ENCODE assay signal across 2 cellular contexts in genomic region chr5:141095263-141095641, GRCh38.
TF ChIP-seq lines count a peak whose summit lies in the region.

No MANE protein-coding gene starts in this region.

TF ChIP-seq in SK-N-SH, 30 proteins besides CTCF, POLR2A, EP300 and RAD21 (continued from another document):
- TF ChIP-seq TCF12 (IDR thresholded peaks at IDR 0.05) (no peak), GATA2 (CRISPR knock-in tag; IDR thresholded peaks at IDR 0.05) (no peak)

TF ChIP-seq in SK-N-SH treated with all-trans-retinoic acid at 6 μM for 48 hours, 23 proteins besides CTCF, POLR2A, EP300 and RAD21 (continued from another document):
- no peak for TF ChIP-seq CREB5 (CRISPR knock-in tag; IDR thresholded peaks at IDR 0.05; ENCODE audit: low read depth)
- TF ChIP-seq ZC3H10 (CRISPR knock-in tag; IDR thresholded peaks at IDR 0.05) = no peak
- TF ChIP-seq OSR1 (CRISPR knock-in tag; IDR thresholded peaks at IDR 0.05) = no peak
- TF ChIP-seq ARNTL (CRISPR knock-in tag; IDR thresholded peaks at IDR 0.05; ENCODE audit: borderline replicate concordance, low read depth) = no peak
- no peak for TF ChIP-seq ZNF8 (CRISPR knock-in tag; IDR thresholded peaks at IDR 0.05)
- TF ChIP-seq TOX (CRISPR knock-in tag; IDR thresholded peaks at IDR 0.05; ENCODE audit: borderline replicate concordance) = no peak
- no peak for TF ChIP-seq ZNF70 (CRISPR knock-in tag; IDR thresholded peaks at IDR 0.05)
- TF ChIP-seq CSDC2 (CRISPR knock-in tag; IDR thresholded peaks at IDR 0.05) = no peak
- no peak for TF ChIP-seq TCF4 (CRISPR knock-in tag; IDR thresholded peaks at IDR 0.05; ENCODE audit: borderline replicate concordance)
- TF ChIP-seq SNAI2 (CRISPR knock-in tag; IDR thresholded peaks at IDR 0.05) = no peak
- TF ChIP-seq, protein P1, sequence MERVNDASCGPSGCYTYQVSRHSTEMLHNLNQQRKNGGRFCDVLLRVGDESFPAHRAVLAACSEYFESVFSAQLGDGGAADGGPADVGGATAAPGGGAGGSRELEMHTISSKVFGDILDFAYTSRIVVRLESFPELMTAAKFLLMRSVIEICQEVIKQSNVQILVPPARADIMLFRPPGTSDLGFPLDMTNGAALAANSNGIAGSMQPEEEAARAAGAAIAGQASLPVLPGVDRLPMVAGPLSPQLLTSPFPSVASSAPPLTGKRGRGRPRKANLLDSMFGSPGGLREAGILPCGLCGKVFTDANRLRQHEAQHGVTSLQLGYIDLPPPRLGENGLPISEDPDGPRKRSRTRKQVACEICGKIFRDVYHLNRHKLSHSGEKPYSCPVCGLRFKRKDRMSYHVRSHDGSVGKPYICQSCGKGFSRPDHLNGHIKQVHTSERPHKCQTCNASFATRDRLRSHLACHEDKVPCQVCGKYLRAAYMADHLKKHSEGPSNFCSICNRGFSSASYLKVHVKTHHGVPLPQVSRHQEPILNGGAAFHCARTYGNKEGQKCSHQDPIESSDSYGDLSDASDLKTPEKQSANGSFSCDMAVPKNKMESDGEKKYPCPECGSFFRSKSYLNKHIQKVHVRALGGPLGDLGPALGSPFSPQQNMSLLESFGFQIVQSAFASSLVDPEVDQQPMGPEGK (CRISPR knock-in tag; IDR thresholded peaks at IDR 0.05; ENCODE audit: borderline replicate concordance) = no peak
- TF ChIP-seq BACH2 (CRISPR knock-in tag; IDR thresholded peaks at IDR 0.05; ENCODE audit: borderline replicate concordance) = no peak
- no peak for TF ChIP-seq ZFP30 (CRISPR knock-in tag; IDR thresholded peaks at IDR 0.05)
- TF ChIP-seq TSHZ2 (CRISPR knock-in tag; IDR thresholded peaks at IDR 0.05) = no peak
- no peak for TF ChIP-seq ESRRG (CRISPR knock-in tag; IDR thresholded peaks at IDR 0.05)
- TF ChIP-seq ISL1 (CRISPR knock-in tag; IDR thresholded peaks at IDR 0.05) = no peak
- no peak for TF ChIP-seq CSRNP3 (CRISPR knock-in tag; IDR thresholded peaks at IDR 0.05)
